In the genomic region with DNA sequence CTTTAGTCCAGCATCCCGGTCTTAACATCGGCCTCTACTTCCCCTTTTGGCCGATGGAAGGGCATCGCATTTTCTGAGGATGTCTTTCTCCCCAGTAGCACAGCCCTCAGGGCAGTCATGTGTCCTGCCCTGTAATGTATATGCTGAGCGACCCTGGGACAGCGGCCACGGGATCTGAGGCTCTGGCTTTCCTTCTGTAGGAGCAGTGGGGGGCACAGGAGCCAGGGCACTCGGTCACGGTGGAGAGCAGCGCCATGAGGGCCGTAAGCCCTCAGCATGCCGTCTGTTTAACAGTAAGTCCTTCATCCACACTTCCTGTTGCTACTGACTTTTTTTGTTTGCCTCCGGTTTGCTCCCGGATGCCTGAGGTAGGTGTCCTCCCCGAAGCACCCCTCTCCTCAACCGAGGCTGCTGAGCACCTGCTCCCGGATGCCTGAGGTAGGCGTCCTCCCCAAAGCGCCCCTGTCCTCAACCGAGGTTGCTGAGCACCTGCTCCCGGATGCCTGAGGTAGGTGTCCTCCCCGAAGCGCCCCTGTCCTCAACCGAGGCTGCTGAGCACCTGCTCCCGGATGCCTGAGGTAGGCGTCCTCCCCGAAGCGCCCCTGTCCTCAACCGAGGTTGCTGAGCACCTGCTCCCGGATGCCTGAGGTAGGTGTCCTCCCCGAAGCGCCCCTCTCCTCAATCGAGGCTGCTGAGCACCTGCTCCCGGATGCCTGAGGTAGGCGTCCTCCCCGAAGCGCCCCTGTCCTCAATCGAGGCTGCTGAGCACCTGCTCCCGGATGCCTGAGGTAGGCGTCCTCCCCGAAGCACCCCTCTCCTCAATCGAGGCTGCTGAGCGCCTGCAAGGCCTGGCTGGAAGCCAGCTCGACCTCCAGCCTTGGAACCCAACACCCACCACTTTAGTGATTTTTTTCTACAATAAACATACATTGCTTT, we compare ENCODE assay signal across 7 cellular contexts.
A peak's percentile ranks its signal among the peaks of the same experiment; 100 is the strongest.
DNase-seq lines count a peak whose midpoint lies in the region; ATAC-seq and TF ChIP-seq lines count a peak whose summit lies in the region.
"Not testable (repeated sequence)": the region's sequence is repeated elsewhere in the genome, so short reads cannot be mapped to it uniquely, and the experiment has no call there.

No MANE protein-coding gene starts in this region.

- not testable (repeated sequence) for H3K27ac ChIP-seq in adrenal gland

- DNase-seq in COLO668 (lab: John Stamatoyannopoulos, UW; ENCODE audit: unreplicated experiment) (peak; percentile 65), NCI-H1105 (lab: John Stamatoyannopoulos, UW) (peak; percentile 18), T-cell (peak in 16 of 34 experiments; percentile 9 to 46 (median 20)), adrenal gland (peak in 4 of 7 donors; percentile 7 to 56 (median 18)), myocyte (ENCODE audit: low read depth) (peak; percentile 25)
- not testable (repeated sequence) for DNase-seq in activated T-cell treated with anti-CD3 and anti-CD28 coated beads, Interleukin-2, amount 50 U/mL, for 24 hours
- peak; percentile 31 for DNase-seq in stimulated activated CD8-positive, alpha-beta memory T cell treated with anti-CD3 and anti-CD28 coated beads, Interleukin-4, amount 100 ng/mL, for 48 hours

- not testable (repeated sequence) for H3K36me3 ChIP-seq in adrenal gland (replicated peaks in 1 of 2)

- not testable (repeated sequence) for TF ChIP-seq POLR2A in adrenal gland (IDR thresholded peaks at IDR 0.05)

- H3K4me3 ChIP-seq in adrenal gland = not testable (repeated sequence)

- peak; percentile 45 to 76 (median 70) for ATAC-seq in T-cell (replicated peaks in 1 of 4)

- H3K4me1 Mint-ChIP-seq in T-cell = peaks cover 41 to 81% (median 78%) of the 10 kb centered on the region in 3 donors
- peaks cover 72% of the 10 kb centered on the region for H3K4me1 Mint-ChIP-seq in activated T-cell treated with anti-CD3 and anti-CD28 coated beads, Interleukin-2, amount 50 U/mL, for 24 hours (ENCODE audit: low read depth)

- CTCF ChIA-PET in T-cell (lab: Charles Lee) = interaction anchor here in 1 of 2 donors (0.6 to 1.1 kb wide), 2 partner anchors 44 to 759 kb away, joined by 3 read pairs; no protein-coding TSS in a partner anchor

- not testable (repeated sequence) for H3K27me3 Mint-ChIP-seq in T-cell; activated T-cell treated with anti-CD3 and anti-CD28 coated beads, Interleukin-2, amount 50 U/mL, for 24 hours

- H3K9me3 Mint-ChIP-seq in T-cell; activated T-cell treated with anti-CD3 and anti-CD28 coated beads, Interleukin-2, amount 50 U/mL, for 24 hours: not testable (repeated sequence)

- H3K9me3 ChIP-seq in adrenal gland (replicated peaks in 1 of 3) = not testable (repeated sequence)

- 71 to 82% (median 77%) methylated on average over 18 to 44 of the region's 44 CpGs for WGBS in adrenal gland, 4 donors

- not testable (repeated sequence) for H3K27me3 ChIP-seq in adrenal gland

- POLR2A ChIA-PET in T-cell (lab: Charles Lee) = interaction anchor here in 1 of 2 donors (1.1 kb wide), 1 partner anchor 169 kb away, joined by 3 read pairs; the partner anchor contains the start of gene HDAC4

- TF ChIP-seq CTCF in adrenal gland (IDR thresholded peaks at IDR 0.05) = not testable (repeated sequence)

- intact Hi-C loops in adrenal gland (cut with DNase I) = not testable (repeated sequence)

- peaks cover 5 to 30% of the 10 kb centered on the region in 2 donors for H3K4me1 ChIP-seq in adrenal gland (replicated peaks in 1 of 2)

- peak overlapping the region; percentile 91 to 95 for H3K27ac Mint-ChIP-seq in T-cell
- peak overlapping the region; percentile 90 for H3K27ac Mint-ChIP-seq in activated T-cell treated with anti-CD3 and anti-CD28 coated beads, Interleukin-2, amount 50 U/mL, for 24 hours

- H3K36me3 Mint-ChIP-seq in T-cell = peaks cover 23% of the 10 kb centered on the region
- peaks cover 16% of the 10 kb centered on the region for H3K36me3 Mint-ChIP-seq in activated T-cell treated with anti-CD3 and anti-CD28 coated beads, Interleukin-2, amount 50 U/mL, for 24 hours (ENCODE audit: low read depth)

- H3K4me3 Mint-ChIP-seq in T-cell = peak overlapping the region; percentile 59 to 71 (median 59)
- H3K4me3 Mint-ChIP-seq in activated T-cell treated with anti-CD3 and anti-CD28 coated beads, Interleukin-2, amount 50 U/mL, for 24 hours = peak overlapping the region; percentile 60
